In the genomic region with DNA sequence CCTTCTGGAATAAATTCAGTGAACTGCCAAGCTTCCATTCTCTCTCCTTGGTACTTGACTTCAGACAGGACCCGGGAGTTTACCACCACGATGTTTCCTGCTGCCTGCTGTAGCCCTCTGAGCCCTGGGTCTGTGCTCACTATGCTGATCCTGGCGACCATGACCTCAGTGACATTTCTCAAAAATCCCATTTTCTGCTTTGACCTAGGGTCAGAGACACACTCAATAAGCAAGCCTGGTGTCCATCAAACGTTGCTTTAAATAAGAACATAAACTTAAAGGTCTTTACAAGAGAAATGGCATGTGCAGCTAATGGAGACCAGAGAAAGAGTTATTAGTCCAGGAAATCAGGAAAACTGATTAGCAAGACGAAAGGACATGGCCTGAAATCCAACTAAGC, we compare ENCODE assay signal across 16 cellular contexts.
A peak's percentile ranks its signal among the peaks of the same experiment; 100 is the strongest.
DNase-seq lines count a peak whose midpoint lies in the region; ATAC-seq and TF ChIP-seq lines count a peak whose summit lies in the region.
"Had no signal": no experiment of that assay in that cellular context is flagged by ENCODE, and none has a peak within 500 bp of the region (broad histone marks: within the 10 kb centered on the region; RNA-seq: fewer than 3 reads in every experiment).

No MANE protein-coding gene starts in this region.

- no peak overlapping the region for H2BK12ac ChIP-seq in trophoblast cell (ENCODE audit: low read length)

- H3K18ac ChIP-seq in trophoblast cell (ENCODE audit: low read length), result no peak overlapping the region

- no peak for ATAC-seq in RWPE2 (ENCODE audit: low read depth)
- ATAC-seq in GM18867 (IDR thresholded peaks at IDR 0.05; ENCODE audit: unreplicated experiment), result no peak
- ATAC-seq in omental fat pad (ENCODE audit: low FRiP score), result no peak

- no peak overlapping the region for H3K14ac ChIP-seq in trophoblast cell (ENCODE audit: low read length)

- peaks cover 70% of the 10 kb centered on the region for H3K4me1 Mint-ChIP-seq in Calu3 (ENCODE audit: low read depth, unreplicated experiment)
- H3K4me1 Mint-ChIP-seq: activated naive CD8-positive, alpha-beta T cell treated with anti-CD3 and anti-CD28 coated beads for 36 hours had no signal

- no peak overlapping the region for H3K4me3 ChIP-seq in RWPE2 (ENCODE audit: severe bottlenecking)
- no peak overlapping the region for H3K4me3 ChIP-seq in esophagus muscularis mucosa
- no peak overlapping the region for H3K4me3 ChIP-seq in trophoblast cell (ENCODE audit: low read depth, low read length)
- H3K4me3 ChIP-seq: esophagus squamous epithelium had no signal

- H3K9me3 ChIP-seq in RWPE2 (ENCODE audit: severe bottlenecking) (no peaks in the 10 kb centered on the region), esophagus muscularis mucosa (no peaks in the 10 kb centered on the region), trophoblast cell (ENCODE audit: insufficient read depth, low read depth, low read length) (peaks cover 3% of the 10 kb centered on the region)
- H3K9me3 ChIP-seq: neutrophil had no signal

- 53% methylated on average over 5 of the region's 5 CpGs for WGBS in esophagus muscularis mucosa
- WGBS in trophoblast cell (ENCODE audit: extremely low coverage, insufficient coverage, insufficient read length), result no CpG with 5 or more reads among the region's 5 CpGs

- H2BK5ac ChIP-seq in trophoblast cell (ENCODE audit: low read depth, low read length, poor library complexity), result no peak overlapping the region

- H3K9ac ChIP-seq in trophoblast cell (ENCODE audit: low read length), result no peak overlapping the region

- no peak overlapping the region for H2BK120ac ChIP-seq in trophoblast cell (ENCODE audit: insufficient read depth, low read length, poor library complexity)

- H3K27me3 ChIP-seq in RWPE2 (ENCODE audit: insufficient read depth, poor library complexity, severe bottlenecking) (no peaks in the 10 kb centered on the region), esophagus muscularis mucosa (no peaks in the 10 kb centered on the region), trophoblast cell (ENCODE audit: insufficient read depth, low read length) (no peaks in the 10 kb centered on the region)

- no peak overlapping the region for H2AFZ ChIP-seq in trophoblast cell (ENCODE audit: insufficient read depth, low read length, poor library complexity)

- H3K27ac ChIP-seq in RWPE2 (ENCODE audit: poor library complexity, severe bottlenecking) (peak overlapping the region; percentile 83), esophagus muscularis mucosa (replicated peaks in 1 of 4) (peak overlapping the region; percentile 68 to 77 (median 76)), trophoblast cell (ENCODE audit: low read depth, low read length) (peak overlapping the region; percentile 32)
- H3K27ac ChIP-seq: neutrophil had no signal

- no peaks in the 10 kb centered on the region for H3K79me2 ChIP-seq in trophoblast cell (ENCODE audit: control insufficient read depth, insufficient read depth, low read length, poor library complexity)

- peaks cover 9% of the 10 kb centered on the region for H3K27me3 Mint-ChIP-seq in Calu3 (ENCODE audit: unreplicated experiment)

- TF ChIP-seq CTCF in Calu3 (IDR thresholded peaks at IDR 0.05; ENCODE audit: unreplicated experiment) (no peak), RWPE2 (IDR thresholded peaks at IDR 0.05; ENCODE audit: poor library complexity, severe bottlenecking) (no peak), esophagus muscularis mucosa (IDR thresholded peaks at IDR 0.05) (no peak), omental fat pad (IDR thresholded peaks at IDR 0.05) (no peak)

- TF ChIP-seq POLR2A in esophagus muscularis mucosa (IDR thresholded peaks at IDR 0.05; ENCODE audit: low read depth), result no peak

- H3K4me2 ChIP-seq in trophoblast cell (ENCODE audit: low read length), result peak overlapping the region; percentile 13

- H3K36me3 Mint-ChIP-seq in Calu3 (ENCODE audit: insufficient read depth, unreplicated experiment), result peaks cover 16% of the 10 kb centered on the region
- H3K36me3 Mint-ChIP-seq: activated naive CD8-positive, alpha-beta T cell treated with anti-CD3 and anti-CD28 coated beads for 36 hours had no signal

- H3K4me3 Mint-ChIP-seq in Calu3 (ENCODE audit: low read depth, unreplicated experiment), result no peak overlapping the region
- H3K4me3 Mint-ChIP-seq: activated naive CD8-positive, alpha-beta T cell treated with anti-CD3 and anti-CD28 coated beads for 36 hours had no signal

- H3K27ac Mint-ChIP-seq in Calu3 (ENCODE audit: unreplicated experiment), result peak overlapping the region; percentile 75
- H3K27ac Mint-ChIP-seq: activated naive CD8-positive, alpha-beta T cell treated with anti-CD3 and anti-CD28 coated beads for 36 hours had no signal

- intact Hi-C loops in Calu3 (cut with micrococcal nuclease; ENCODE audit: unreplicated experiment), result loop anchor here (1.0 to 5.0 kb wide), 5 partner anchors 326 to 633 kb away; no protein-coding TSS in a partner anchor
- intact Hi-C loops in esophagus muscularis mucosa (cut with DNase I), result loop anchor here (2.0 to 10.0 kb wide), 3 partner anchors 327 to 616 kb away; no protein-coding TSS in a partner anchor

- no TSS peak for BruUV-seq in Calu3 (replicated peaks; lab: Mats Ljungman, UMichigan)

- H3K36me3 ChIP-seq in RWPE2 (ENCODE audit: low read depth) (no peaks in the 10 kb centered on the region), esophagus muscularis mucosa (no peaks in the 10 kb centered on the region), trophoblast cell (ENCODE audit: control insufficient read depth in 1 of 2, insufficient read depth in 2 of 2, low read length in 2 of 2) (no peaks in the 10 kb centered on the region)
- H3K36me3 ChIP-seq: esophagus squamous epithelium, neutrophil had no signal

- no peaks in the 10 kb centered on the region for H3K9me3 Mint-ChIP-seq in Calu3 (ENCODE audit: low read depth, unreplicated experiment)
- H3K9me3 Mint-ChIP-seq: activated naive CD8-positive, alpha-beta T cell treated with anti-CD3 and anti-CD28 coated beads for 36 hours had no signal

- no peak overlapping the region for H4K8ac ChIP-seq in trophoblast cell (ENCODE audit: low read depth, low read length)

- no peak overlapping the region for H3K23ac ChIP-seq in trophoblast cell (ENCODE audit: low read length)

- TF ChIP-seq EP300 in esophagus muscularis mucosa (IDR thresholded peaks at IDR 0.05), result no peak

- H4K12ac ChIP-seq in trophoblast cell (ENCODE audit: low read depth, low read length), result no peak overlapping the region

- peaks cover 45% of the 10 kb centered on the region for H3K4me1 ChIP-seq in RWPE2 (ENCODE audit: insufficient read depth, poor library complexity, severe bottlenecking)
- peaks cover 28 to 41% (median 36%) of the 10 kb centered on the region in 4 donors for H3K4me1 ChIP-seq in esophagus muscularis mucosa
- peaks cover 15 to 17% of the 10 kb centered on the region in 2 experiments for H3K4me1 ChIP-seq in trophoblast cell (ENCODE audit: control insufficient read depth in 1 of 2, insufficient read depth in 2 of 2, low read length in 2 of 2)

- CTCF ChIA-PET in Calu3 (lab: Charles Lee), result interaction anchor here (0.8 to 2.4 kb wide), 19 partner anchors 10 to 617 kb away, joined by 3 to 64 read pairs (median 5); no protein-coding TSS in a partner anchor

- DNase-seq in Calu3 (no peak), RWPE2 (ENCODE audit: low spot score) (no peak), esophagus muscularis mucosa (ENCODE audit: extremely low spot score) (no peak), trophoblast cell (no peak), ecto neural progenitor cell (ENCODE audit: low spot score) (no peak), omental fat pad (ENCODE audit: low spot score) (no peak), DMS53 treated with DMSO at 0.1 percent for 48 hours (lab: John Stamatoyannopoulos, UW; ENCODE audit: unreplicated experiment) (no peak)
- DNase-seq: activated naive CD8-positive, alpha-beta T cell treated with anti-CD3 and anti-CD28 coated beads for 36 hours; DMS 273 treated with DMSO at 0.1 percent for 48 hours; esophagus squamous epithelium; KBM-7; left ventricle myocardium superior; NCI-H1417 treated with DMSO at 0.1 percent for 48 hours; stimulated activated CD4-positive, alpha-beta T cell treated with anti-CD3 and anti-CD28 coated beads, Interleukin-12 subunit alpha, Interleukin-12 subunit beta, amount 100 ng/mL, for 4 hours had no signal

- no peak overlapping the region for H3K4ac ChIP-seq in trophoblast cell (ENCODE audit: low read depth, low read length)

- H3K79me1 ChIP-seq in trophoblast cell (ENCODE audit: low read length), result no peaks in the 10 kb centered on the region

- H4K91ac ChIP-seq in trophoblast cell (ENCODE audit: low read depth, low read length), result no peak overlapping the region

- no peak overlapping the region for H2AK5ac ChIP-seq in trophoblast cell (ENCODE audit: low read length)

Comparison
In these comparisons a context has a peak if more than half of its experiments do, and no peak if none do; other contexts are left out.
1. H3K27ac ChIP-seq: peak in every context shown above with its lines; median percentile 83 in RWPE2; 76 in esophagus muscularis mucosa; 32 in trophoblast cell.